ENCODE assay signal across 22 cellular contexts in the genomic region with DNA sequence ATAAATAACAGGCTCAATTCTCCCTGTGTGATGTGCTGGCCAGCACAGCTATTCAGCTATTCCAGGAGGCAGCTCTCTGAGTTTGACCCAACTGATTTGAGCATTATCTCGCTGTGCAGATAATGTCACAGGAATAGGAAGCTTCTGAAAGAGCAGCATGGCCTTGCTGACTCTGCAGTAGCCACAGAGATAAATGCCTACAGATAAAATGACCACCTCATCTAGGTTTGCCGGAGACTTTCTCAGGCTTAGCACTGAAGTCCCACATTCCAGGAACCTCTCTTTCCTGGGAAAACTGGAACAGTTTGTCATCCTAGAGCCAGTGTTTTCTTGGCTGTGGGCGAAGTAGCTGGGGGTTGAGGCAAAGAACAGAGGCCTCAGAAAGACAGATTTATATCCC.
A peak's percentile ranks its signal among the peaks of the same experiment; 100 is the strongest.
DNase-seq lines count a peak whose midpoint lies in the region; ATAC-seq, FAIRE-seq and TF ChIP-seq lines count a peak whose summit lies in the region.
"Had no signal": no experiment of that assay in that cellular context is flagged by ENCODE, and none has a peak within 500 bp of the region (broad histone marks: within the 10 kb centered on the region; RNA-seq: fewer than 3 reads in every experiment).

No MANE protein-coding gene starts in this region.

- peak overlapping the region; percentile 95 for H3K27ac ChIP-seq in GM12878 (ENCODE audit: control insufficient read depth, insufficient read depth)
- H3K27ac ChIP-seq in testis = no peak overlapping the region
- no peak overlapping the region for H3K27ac ChIP-seq in CD4-positive, alpha-beta T cell (ENCODE audit: low read depth, low read length)
- H3K27ac ChIP-seq: coronary artery, ovary, right lobe of liver had no signal

- H3K4me1 ChIP-seq in GM12878 (ENCODE audit: control insufficient read depth, insufficient read depth, low read length) (peaks cover 40% of the 10 kb centered on the region), testis (no peaks in the 10 kb centered on the region)
- H3K4me1 ChIP-seq: right lobe of liver had no signal

- H3K9ac ChIP-seq in GM12878 (ENCODE audit: control insufficient read depth, insufficient read depth, low read length) = peak overlapping the region; percentile 66

- peaks cover 16% of the 10 kb centered on the region for H3K9me3 ChIP-seq in GM12878 (replicated peaks; ENCODE audit: control insufficient read depth, insufficient read depth, low read length)
- H3K9me3 ChIP-seq in testis = no peaks in the 10 kb centered on the region
- no peaks in the 10 kb centered on the region for H3K9me3 ChIP-seq in CD4-positive, alpha-beta T cell (ENCODE audit: control insufficient read depth, low read length)
- H3K9me3 ChIP-seq: ovary, right lobe of liver had no signal

- DNase-seq in natural killer cell treated with Interleukin-12 subunit alpha and Interleukin-12 subunit beta and Interleukin-15 and Interleukin-18, amount 100 ng/mL, for 72 hours (ENCODE audit: low spot score) = no peak
- DNase-seq in natural killer cell (no peak), RCC 7860 (ENCODE audit: low spot score) (peak; percentile 55), GM12878 (ENCODE audit: low read depth, low spot score) (no peak), testis (peak; percentile 19)
- no peak for DNase-seq in CD4-positive, alpha-beta T cell
- DNase-seq: DND-41; H9; left ventricle myocardium superior; NCI-H1105 treated with DMSO at 0.1 percent for 48 hours; NCI-H69; ovary; right lobe of liver; stimulated activated naive CD4-positive, alpha-beta T cell treated with Interleukin-2 at 50 U/mL for 16 hours; trophoblast cell had no signal

- peaks cover 33 to 36% of the 10 kb centered on the region in 2 donors for H3K4me1 Mint-ChIP-seq in natural killer cell treated with Interleukin-12 subunit alpha and Interleukin-12 subunit beta and Interleukin-15 and Interleukin-18, amount 100 ng/mL, for 72 hours (ENCODE audit: low read depth in 2 of 2)
- no peaks in the 10 kb centered on the region for H3K4me1 Mint-ChIP-seq in natural killer cell
- peaks cover 9% of the 10 kb centered on the region for H3K4me1 Mint-ChIP-seq in CD4-positive, alpha-beta T cell (ENCODE audit: low read depth)
- H3K4me1 Mint-ChIP-seq: brain, WTC11 had no signal

- CTCF ChIA-PET in GM12878 (lab: Yijun Ruan, JAX) = interaction anchor here (0.6 to 2.2 kb wide), 11 partner anchors 9 to 90 kb away, joined by 3 to 8 read pairs (median 4); no protein-coding TSS in a partner anchor
- CTCF ChIA-PET in CD4-positive, alpha-beta T cell (lab: Charles Lee) = no interaction called here

- peaks cover 0 to 2% of the 10 kb centered on the region in 2 donors for H3K27me3 Mint-ChIP-seq in natural killer cell treated with Interleukin-12 subunit alpha and Interleukin-12 subunit beta and Interleukin-15 and Interleukin-18, amount 100 ng/mL, for 72 hours
- no peaks in the 10 kb centered on the region for H3K27me3 Mint-ChIP-seq in natural killer cell (ENCODE audit: low read depth in 2 of 2)
- H3K27me3 Mint-ChIP-seq in CD4-positive, alpha-beta T cell = no peaks in the 10 kb centered on the region
- H3K27me3 Mint-ChIP-seq: brain had no signal

- H3K79me2 ChIP-seq in GM12878 (ENCODE audit: control insufficient read depth, insufficient read depth, low read length) = peaks cover 68% of the 10 kb centered on the region

- no peak for TF ChIP-seq POLR2A in GM12878 (IDR thresholded peaks at IDR 0.05; ENCODE audit: low read depth, low read length)
- no peak for TF ChIP-seq POLR2A in testis (IDR thresholded peaks at IDR 0.05)

- peaks cover 15% of the 10 kb centered on the region for H3K36me3 Mint-ChIP-seq in natural killer cell treated with Interleukin-12 subunit alpha and Interleukin-12 subunit beta and Interleukin-15 and Interleukin-18, amount 100 ng/mL, for 72 hours
- no peaks in the 10 kb centered on the region for H3K36me3 Mint-ChIP-seq in natural killer cell
- no peaks in the 10 kb centered on the region for H3K36me3 Mint-ChIP-seq in CD4-positive, alpha-beta T cell (ENCODE audit: low read depth)
- H3K36me3 Mint-ChIP-seq: brain, WTC11 had no signal

- 60% methylated on average over 3 of the region's 3 CpGs for WGBS in GM12878 (ENCODE audit: insufficient coverage, insufficient replicate concordance, low lambda C conversion rate, missing lambda C conversion rate)
- WGBS in testis, 2 donors = 56 to 69% methylated on average over 3 of the region's 3 CpGs

- H3K9me3 Mint-ChIP-seq in natural killer cell treated with Interleukin-12 subunit alpha and Interleukin-12 subunit beta and Interleukin-15 and Interleukin-18, amount 100 ng/mL, for 72 hours = peaks cover 7% of the 10 kb centered on the region
- H3K9me3 Mint-ChIP-seq in natural killer cell = peaks cover 0 to 2% of the 10 kb centered on the region in 2 donors
- no peaks in the 10 kb centered on the region for H3K9me3 Mint-ChIP-seq in CD4-positive, alpha-beta T cell
- H3K9me3 Mint-ChIP-seq: brain, H9, WTC11 had no signal

- no peaks in the 10 kb centered on the region for H3K27me3 ChIP-seq in GM12878 (replicated peaks in 1 of 2; ENCODE audit: control insufficient read depth in 2 of 2, insufficient read depth in 2 of 2, low read length in 1 of 2)
- H3K27me3 ChIP-seq in testis = no peaks in the 10 kb centered on the region
- H3K27me3 ChIP-seq in CD4-positive, alpha-beta T cell (ENCODE audit: control insufficient read depth, insufficient read depth, low read length) = no peaks in the 10 kb centered on the region
- H3K27me3 ChIP-seq: ovary, right lobe of liver had no signal

- peak overlapping the region; percentile 45 to 49 for H3K27ac Mint-ChIP-seq in natural killer cell treated with Interleukin-12 subunit alpha and Interleukin-12 subunit beta and Interleukin-15 and Interleukin-18, amount 100 ng/mL, for 72 hours
- no peak overlapping the region for H3K27ac Mint-ChIP-seq in natural killer cell
- no peak overlapping the region for H3K27ac Mint-ChIP-seq in CD4-positive, alpha-beta T cell
- H3K27ac Mint-ChIP-seq: brain; T-helper 1 cell treated with Interleukin-12 subunit alpha and Interleukin-12 subunit beta and Interleukin-4 antibody, amounts not matched to agents 30 μg/mL and 1 μg/mL, for 36 hours; WTC11 had no signal

- RAD21 ChIA-PET in GM12878 (lab: Charles Lee; ENCODE audit: unreplicated experiment) = interaction anchor here (0.8 to 4.0 kb wide), 13 partner anchors 18 to 117 kb away, joined by 3 to 37 read pairs (median 4); no protein-coding TSS in a partner anchor

- no peak for ATAC-seq in natural killer cell treated with Interleukin-12 subunit alpha and Interleukin-12 subunit beta and Interleukin-15 and Interleukin-18, amount 100 ng/mL, for 72 hours
- no peak for ATAC-seq in natural killer cell
- ATAC-seq in GM12878 = peak; percentile 8
- ATAC-seq in GM21367 (IDR thresholded peaks at IDR 0.05; ENCODE audit: unreplicated experiment) = no peak
- ATAC-seq in HG03039 (IDR thresholded peaks at IDR 0.05; ENCODE audit: unreplicated experiment) = no peak
- ATAC-seq in CD4-positive, alpha-beta T cell (ENCODE audit: poor library complexity) = no peak
- ATAC-seq: activated naive CD4-positive, alpha-beta T cell treated with anti-CD3 and anti-CD28 coated beads, Interleukin-2, amount 50 U/mL, for 72 hours; left ventricle myocardium superior; right lobe of liver had no signal

- POLR2A ChIA-PET in GM12878 (lab: Charles Lee) = interaction anchor here (0.9 to 2.9 kb wide), 7 partner anchors 12 to 64 kb away, joined by 3 to 15 read pairs (median 4); no protein-coding TSS in a partner anchor
- POLR2A ChIA-PET in CD4-positive, alpha-beta T cell (lab: Charles Lee) = no interaction called here

- H3K4me2 ChIP-seq in GM12878 (ENCODE audit: control insufficient read depth, insufficient read depth) = peak overlapping the region; percentile 82

- FAIRE-seq in RCC 7860 (lab: Jason Lieb, UNC) (peak; percentile 67), GM12878 (lab: Jason Lieb, UNC) (no peak)

- peak overlapping the region; percentile 4 for H3K4me3 ChIP-seq in GM12878
- H3K4me3 ChIP-seq in testis = no peak overlapping the region
- H3K4me3 ChIP-seq: coronary artery, ovary, right lobe of liver had no signal

- no peak for TF ChIP-seq RAD21 in GM12878 (IDR thresholded peaks at IDR 0.05; ENCODE audit: insufficient read depth, low read depth, low read length)

- peak overlapping the region; percentile 54 for H2AFZ ChIP-seq in GM12878 (ENCODE audit: control insufficient read depth, low read depth, low read length)

- H3K4me3 Mint-ChIP-seq in natural killer cell treated with Interleukin-12 subunit alpha and Interleukin-12 subunit beta and Interleukin-15 and Interleukin-18, amount 100 ng/mL, for 72 hours = peak overlapping the region; percentile 58
- no peak overlapping the region for H3K4me3 Mint-ChIP-seq in natural killer cell
- H3K4me3 Mint-ChIP-seq in CD4-positive, alpha-beta T cell = no peak overlapping the region
- H3K4me3 Mint-ChIP-seq: brain; H9; T-helper 1 cell treated with Interleukin-12 subunit alpha and Interleukin-12 subunit beta and Interleukin-4 antibody, amounts not matched to agents 30 μg/mL and 1 μg/mL, for 36 hours; WTC11 had no signal

- H4K20me1 ChIP-seq in GM12878 (ENCODE audit: control insufficient read depth, insufficient read depth) = no peaks in the 10 kb centered on the region

- in situ Hi-C loops in GM12878 (cut with MboI) = loop anchor here (10.0 kb wide), 1 partner anchor 56 kb away; no protein-coding TSS in a partner anchor

- intact Hi-C loops in natural killer cell (cut with micrococcal nuclease) = no loop called here
- intact Hi-C loops in GM12878 (cut with micrococcal nuclease; ENCODE audit: unreplicated experiment) = no loop called here
- intact Hi-C loops in testis (cut with DNase I; ENCODE audit: low total_unique reads) = no loop called here
- intact Hi-C loops in CD4-positive, alpha-beta T cell (cut with DNase I, micrococcal nuclease) = no loop called here

- TF ChIP-seq EP300 in GM12878 (IDR thresholded peaks at IDR 0.05; ENCODE audit: borderline replicate concordance in 1 of 2, control insufficient read depth in 1 of 2, low read depth in 2 of 2, low read length in 2 of 2) = no peak

- SMC1A ChIA-PET in GM12878 (lab: Charles Lee; ENCODE audit: uncharacterized antibody, unreplicated experiment) = interaction anchor here (0.8 to 6.3 kb wide), 14 partner anchors 12 to 103 kb away, joined by 3 to 61 read pairs (median 4); no protein-coding TSS in a partner anchor

- no TSS peak for BruUV-seq in GM12878 (replicated peaks; lab: Mats Ljungman, UMichigan)

- TF ChIP-seq CTCF in natural killer cell (IDR thresholded peaks at IDR 0.05) (no peak), GM12878 (IDR thresholded peaks at IDR 0.05 in 2 of 3, conservative IDR thresholded peaks at IDR 0.05 in 1 of 3; ENCODE audit: control insufficient read depth in 2 of 3, extremely low read depth in 1 of 3, insufficient read depth in 1 of 3, low read depth in 3 of 3, low read length in 3 of 3) (no peak), testis (IDR thresholded peaks at IDR 0.05) (no peak)
- TF ChIP-seq CTCF in CD4-positive, alpha-beta T cell (IDR thresholded peaks at IDR 0.05) = no peak

- no peaks in the 10 kb centered on the region for H3K36me3 ChIP-seq in GM12878 (ENCODE audit: control insufficient read depth in 2 of 2, insufficient read depth in 2 of 2, low read length in 1 of 2)
- H3K36me3 ChIP-seq in testis (ENCODE audit: low read depth, missing control alignments) = no peaks in the 10 kb centered on the region
- H3K36me3 ChIP-seq: ovary, right lobe of liver had no signal

TF ChIP-seq in GM12878, 131 proteins besides CTCF, POLR2A, EP300 and RAD21 (continues in another document):
- TF ChIP-seq ZZZ3 (IDR thresholded peaks at IDR 0.05; ENCODE audit: control insufficient read depth, insufficient read length, low read depth) = no peak

Comparison
In these comparisons a context has a peak if more than half of its experiments do, and no peak if none do; other contexts are left out.
1. H3K27ac Mint-ChIP-seq: peak in natural killer cell treated with Interleukin-12 subunit alpha and Interleukin-12 subunit beta and Interleukin-15 and Interleukin-18, amount 100 ng/mL, for 72 hours (2 of 2); none in natural killer cell (0 of 2) and CD4-positive, alpha-beta T cell (single experiment).
2. DNase-seq: peak in RCC 7860 (single experiment) and testis (single experiment); none in natural killer cell treated with Interleukin-12 subunit alpha and Interleukin-12 subunit beta and Interleukin-15 and Interleukin-18, amount 100 ng/mL, for 72 hours (single experiment), natural killer cell (single experiment), GM12878 (single experiment) and CD4-positive, alpha-beta T cell (0 of 10).